Comparison of ENCODE assay signal across 9 cellular contexts in genomic region chr19:35045667-35046300, GRCh38. TPM values are rescaled to one million over a fixed set of nuclear protein-coding genes. Genes with fewer than 3 reads are reported as not detected.
DNase-seq lines count a peak whose midpoint lies in the region; ATAC-seq and TF ChIP-seq lines count a peak whose summit lies in the region.
"Had no signal": no experiment of that assay in that cellular context is flagged by ENCODE, and none has a peak within 500 bp of the region (broad histone marks: within the 10 kb centered on the region; RNA-seq: fewer than 3 reads in every experiment).

No MANE protein-coding gene starts in this region.

- H3K27ac ChIP-seq in WERI-Rb-1 = no peak overlapping the region
- H3K27ac ChIP-seq: epithelial cell of prostate had no signal

- peak; percentile 71 for DNase-seq in AG08395 (ENCODE audit: low spot score)
- DNase-seq in WERI-Rb-1 = no peak
- DNase-seq in fibroblast of the aortic adventitia (ENCODE audit: low read depth) = no peak
- peak; percentile 43 for DNase-seq in stimulated activated naive CD8-positive, alpha-beta T cell treated with anti-CD3 and anti-CD28 coated beads, Interleukin-15, Interleukin-2, amounts not matched to agents 100 U/mL and 50 U/mL, for 24 hours
- DNase-seq in NCI-H2227 (lab: John Stamatoyannopoulos, UW; ENCODE audit: unreplicated experiment) = no peak

- H3K27me3 ChIP-seq in WERI-Rb-1 (ENCODE audit: insufficient read depth, low read depth, severe bottlenecking) = no peaks in the 10 kb centered on the region

- H3K4me3 ChIP-seq in WERI-Rb-1 (ENCODE audit: low read depth, low read length) = no peak overlapping the region
- H3K4me3 ChIP-seq in fibroblast of the aortic adventitia (ENCODE audit: low read depth, low read length) = no peak overlapping the region

- no peaks in the 10 kb centered on the region for H3K9me3 ChIP-seq in WERI-Rb-1 (ENCODE audit: severe bottlenecking)

- TF ChIP-seq CTCF in GM12873 (IDR thresholded peaks at IDR 0.05; ENCODE audit: insufficient read depth, low read depth, low read length, missing control alignments) (peak; percentile 85), WERI-Rb-1 (IDR thresholded peaks at IDR 0.05; ENCODE audit: low read depth, low read length) (peak; percentile 55), fibroblast of the aortic adventitia (IDR thresholded peaks at IDR 0.05; ENCODE audit: insufficient read depth, low read length) (peak; percentile 22)

- H3K36me3 ChIP-seq in WERI-Rb-1 = peaks cover 27% of the 10 kb centered on the region

- peak; percentile 49 for ATAC-seq in HG03442 (IDR thresholded peaks at IDR 0.05; ENCODE audit: unreplicated experiment)
- peak; percentile 87 for ATAC-seq in stimulated activated naive CD8-positive, alpha-beta T cell treated with anti-CD3 and anti-CD28 coated beads, Interleukin-15, Interleukin-2, amounts not matched to agents 100 U/mL and 50 U/mL, for 24 hours
- ATAC-seq in HG02759 (IDR thresholded peaks at IDR 0.05; ENCODE audit: unreplicated experiment) = no peak

RNA-seq across cellular contexts. Expression of gene HPN, which starts 4.3 kb away (rescaled TPM):
- 0.98 TPM in 1 of 2 replicates, not detected in the other for total RNA-seq in fibroblast of the aortic adventitia (ENCODE audit: low replicate concordance)

RNA-seq across cellular contexts. Expression of gene SCN1B, which starts 15.5 kb away (rescaled TPM):
- total RNA-seq in fibroblast of the aortic adventitia (ENCODE audit: low replicate concordance) = 7.0 and 12.1 TPM in 2 replicates

RNA-seq across cellular contexts. Expression of gene GRAMD1A, which starts 45.7 kb away (rescaled TPM):
- 25.1 and 27.0 TPM in 2 replicates for total RNA-seq in fibroblast of the aortic adventitia (ENCODE audit: low replicate concordance)

Comparison
In these comparisons a context has a peak if more than half of its experiments do, and no peak if none do; other contexts are left out.
1. DNase-seq: peak in AG08395 (single experiment) and stimulated activated naive CD8-positive, alpha-beta T cell treated with anti-CD3 and anti-CD28 coated beads, Interleukin-15, Interleukin-2, amounts not matched to agents 100 U/mL and 50 U/mL, for 24 hours (single experiment); none in WERI-Rb-1 (single experiment), fibroblast of the aortic adventitia (single experiment) and NCI-H2227 (single experiment).
2. CTCF ChIP-seq: peak in every context shown above with its lines; median percentile 85 in GM12873; 55 in WERI-Rb-1; 22 in fibroblast of the aortic adventitia.